In the genomic region with DNA sequence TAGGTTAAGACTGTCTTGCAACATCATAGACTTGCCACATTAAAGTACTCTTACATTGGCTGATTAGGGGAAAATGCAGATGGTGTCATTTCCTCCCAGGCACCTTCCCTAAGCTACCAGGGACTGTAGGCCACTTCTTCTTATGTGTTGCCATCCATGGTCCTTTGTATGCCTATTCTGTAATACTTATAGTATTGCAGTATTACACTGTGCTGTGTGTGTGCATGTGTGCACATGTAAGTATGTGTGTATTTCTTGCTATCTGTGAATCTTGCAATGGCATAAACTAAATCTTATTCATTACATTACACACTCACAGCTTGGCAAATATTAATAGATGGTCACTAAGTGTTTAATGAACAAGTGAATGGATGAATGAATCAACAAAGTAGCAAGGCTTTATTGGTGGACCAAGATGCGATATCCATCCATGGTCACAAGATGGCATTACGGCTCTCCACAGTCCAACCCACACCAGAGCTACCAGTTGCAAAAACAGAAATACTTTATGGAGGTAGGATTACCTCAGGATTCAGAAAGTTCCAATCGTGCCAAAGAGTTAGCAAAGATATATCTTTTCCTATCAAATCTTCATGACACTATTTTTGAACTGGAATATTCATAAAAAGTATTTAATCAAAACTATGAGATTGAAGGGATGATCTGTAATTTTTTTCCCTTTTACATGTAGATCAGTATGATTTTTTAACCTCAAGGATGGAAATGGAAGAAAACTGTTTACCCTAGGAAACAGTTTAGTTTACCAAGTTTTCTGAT, we compare ENCODE assay signal across 8 cellular contexts.
DNase-seq lines count a peak whose midpoint lies in the region; TF ChIP-seq lines count a peak whose summit lies in the region.

No MANE protein-coding gene starts in this region.

- POLR2A ChIA-PET in HEK293T (lab: Yijun Ruan, JAX) = interaction anchor here (1.0 kb wide), 1 partner anchor 288 kb away, joined by 4 read pairs; no protein-coding TSS in a partner anchor

- peak; percentile 67 for DNase-seq in A172 (ENCODE audit: low spot score)
- peak; percentile 33 for DNase-seq in GF-D8 (lab: John Stamatoyannopoulos, UW)
- peak; percentile 46 for DNase-seq in HEK293T (ENCODE audit: extremely low spot score)
- peak; percentile 3 for DNase-seq in NCI-H146 treated with DMSO at 0.1 percent for 48 hours (lab: John Stamatoyannopoulos, UW; ENCODE audit: unreplicated experiment)
- DNase-seq in activated CD4-positive, alpha-beta T cell treated with anti-CD3 and anti-CD28 coated beads for 48 hours = peak; percentile 26
- DNase-seq in globus pallidus (ENCODE audit: low spot score) = peak; percentile 5
- peak; percentile 5 for DNase-seq in pulmonary artery endothelial cell (ENCODE audit: low read depth, low spot score)
- DNase-seq in ecto neural progenitor cell (ENCODE audit: low spot score) = no peak

- CTCF ChIA-PET in HEK293T (lab: Yijun Ruan, JAX) = interaction anchor here (1.0 to 1.3 kb wide), 3 partner anchors 254 to 300 kb away, joined by 4 to 6 read pairs (median 4); no protein-coding TSS in a partner anchor

TF ChIP-seq in HEK293T, 16 proteins besides CTCF, POLR2A, EP300 and RAD21:
- no peak for TF ChIP-seq LEF1 (IDR thresholded peaks at IDR 0.05; ENCODE audit: borderline replicate concordance)
- no peak for TF ChIP-seq CTBP1 (IDR thresholded peaks at IDR 0.05; ENCODE audit: borderline replicate concordance)
- TF ChIP-seq TARDBP (IDR thresholded peaks at IDR 0.05) = no peak
- no peak for TF ChIP-seq SP1 (IDR thresholded peaks at IDR 0.05)
- TF ChIP-seq, protein P1, sequence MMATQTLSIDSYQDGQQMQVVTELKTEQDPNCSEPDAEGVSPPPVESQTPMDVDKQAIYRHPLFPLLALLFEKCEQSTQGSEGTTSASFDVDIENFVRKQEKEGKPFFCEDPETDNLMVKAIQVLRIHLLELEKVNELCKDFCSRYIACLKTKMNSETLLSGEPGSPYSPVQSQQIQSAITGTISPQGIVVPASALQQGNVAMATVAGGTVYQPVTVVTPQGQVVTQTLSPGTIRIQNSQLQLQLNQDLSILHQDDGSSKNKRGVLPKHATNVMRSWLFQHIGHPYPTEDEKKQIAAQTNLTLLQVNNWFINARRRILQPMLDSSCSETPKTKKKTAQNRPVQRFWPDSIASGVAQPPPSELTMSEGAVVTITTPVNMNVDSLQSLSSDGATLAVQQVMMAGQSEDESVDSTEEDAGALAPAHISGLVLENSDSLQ (IDR thresholded peaks at IDR 0.05) = no peak
- TF ChIP-seq NFRKB (IDR thresholded peaks at IDR 0.05) = no peak
- TF ChIP-seq HDGF (IDR thresholded peaks at IDR 0.05; ENCODE audit: borderline replicate concordance) = no peak
